22 cellular contexts compared by ENCODE assay signal in genomic region chr10:34262965-34263364, GRCh38.
DNase-seq lines count a peak whose midpoint lies in the region; ATAC-seq and TF ChIP-seq lines count a peak whose summit lies in the region.
"Had no signal": no experiment of that assay in that cellular context is flagged by ENCODE, and none has a peak within 500 bp of the region (broad histone marks: within the 10 kb centered on the region; RNA-seq: fewer than 3 reads in every experiment).

No MANE protein-coding gene starts in this region.

- CTCF ChIA-PET in Caco-2 (lab: Charles Lee), result no interaction called here

- no peaks in the 10 kb centered on the region for H3K9me3 Mint-ChIP-seq in Caco-2 (ENCODE audit: unreplicated experiment)
- H3K9me3 Mint-ChIP-seq in activated naive CD8-positive, alpha-beta T cell treated with anti-CD3 and anti-CD28 coated beads for 36 hours, result no peaks in the 10 kb centered on the region
- H3K9me3 Mint-ChIP-seq: dendritic cell treated with granulocyte-macrophage colony-stimulating factor and Interleukin-4, amounts not matched to agents 40 ng/mL and 50 ng/mL, for 4 days had no signal

- H3K14ac ChIP-seq in mesenchymal stem cell (ENCODE audit: low read length in 2 of 2), result no peak overlapping the region

- H4K91ac ChIP-seq in mesenchymal stem cell (ENCODE audit: low read length), result no peak overlapping the region

- H3K36me3 Mint-ChIP-seq in Caco-2 (ENCODE audit: insufficient read depth, unreplicated experiment), result no peaks in the 10 kb centered on the region
- no peaks in the 10 kb centered on the region for H3K36me3 Mint-ChIP-seq in activated naive CD8-positive, alpha-beta T cell treated with anti-CD3 and anti-CD28 coated beads for 36 hours

- H3K27me3 Mint-ChIP-seq in Caco-2 (ENCODE audit: insufficient read depth, unreplicated experiment), result no peaks in the 10 kb centered on the region
- no peaks in the 10 kb centered on the region for H3K27me3 Mint-ChIP-seq in activated naive CD8-positive, alpha-beta T cell treated with anti-CD3 and anti-CD28 coated beads for 36 hours
- H3K27me3 Mint-ChIP-seq: B cell; dendritic cell treated with granulocyte-macrophage colony-stimulating factor and Interleukin-4, amounts not matched to agents 40 ng/mL and 50 ng/mL, for 4 days had no signal

- H3K9me3 ChIP-seq in Caco-2 (no peaks in the 10 kb centered on the region), mesenchymal stem cell (ENCODE audit: control insufficient read depth, low read length) (peaks cover 5% of the 10 kb centered on the region)
- H3K9me3 ChIP-seq: lower lobe of right lung, upper lobe of left lung had no signal

- no peaks in the 10 kb centered on the region for H3K4me1 ChIP-seq in Caco-2
- no peaks in the 10 kb centered on the region for H3K4me1 ChIP-seq in mesenchymal stem cell (ENCODE audit: control insufficient read depth, insufficient read depth, low read depth, low read length)
- H3K4me1 ChIP-seq: foreskin keratinocyte, lower lobe of right lung, upper lobe of left lung had no signal

- no peak overlapping the region for H2BK15ac ChIP-seq in mesenchymal stem cell (ENCODE audit: low read depth, poor library complexity, severe bottlenecking)

- no peak overlapping the region for H2BK120ac ChIP-seq in mesenchymal stem cell (ENCODE audit: low read depth, low read length)

- H2BK12ac ChIP-seq in mesenchymal stem cell (ENCODE audit: low read length in 2 of 2), result no peak overlapping the region

- no peak overlapping the region for H3K18ac ChIP-seq in mesenchymal stem cell (ENCODE audit: low read depth in 1 of 2, low read length in 2 of 2)

- no peaks in the 10 kb centered on the region for H3K4me1 Mint-ChIP-seq in Caco-2 (ENCODE audit: low read depth, unreplicated experiment)
- no peaks in the 10 kb centered on the region for H3K4me1 Mint-ChIP-seq in activated naive CD8-positive, alpha-beta T cell treated with anti-CD3 and anti-CD28 coated beads for 36 hours
- H3K4me1 Mint-ChIP-seq: B cell had no signal

- no peak overlapping the region for H2AFZ ChIP-seq in mesenchymal stem cell (ENCODE audit: low read depth, low read length)
- H2AFZ ChIP-seq: hepatocyte had no signal

- peaks cover 19% of the 10 kb centered on the region for H3K79me1 ChIP-seq in mesenchymal stem cell (replicated peaks; ENCODE audit: low read length, poor library complexity, severe bottlenecking)

- no peak overlapping the region for H3K27ac ChIP-seq in mesenchymal stem cell (ENCODE audit: low read length, poor library complexity, severe bottlenecking)
- H3K27ac ChIP-seq: foreskin keratinocyte, hepatocyte, HL-60, lower lobe of right lung, upper lobe of left lung had no signal

- H3K27me3 ChIP-seq in Caco-2 (replicated peaks; ENCODE audit: control insufficient read depth, insufficient read depth, low read length) (no peaks in the 10 kb centered on the region), mesenchymal stem cell (ENCODE audit: control insufficient read depth in 1 of 2, insufficient read depth in 1 of 2, low read length in 2 of 2) (no peaks in the 10 kb centered on the region)
- H3K27me3 ChIP-seq: foreskin keratinocyte, hepatocyte had no signal

- H3K4ac ChIP-seq in mesenchymal stem cell (ENCODE audit: low read depth in 1 of 2, low read length in 2 of 2), result no peak overlapping the region

- WGBS in mesenchymal stem cell, result 91% methylated on average over 1 of the region's 1 CpG

- intact Hi-C loops in Caco-2 (cut with micrococcal nuclease; ENCODE audit: unreplicated experiment), result loop anchor here (5.0 kb wide), 1 partner anchor 374 kb away; no protein-coding TSS in a partner anchor
- intact Hi-C loops in Right ventricle myocardium superior (cut with DNase I), result no loop called here

- H3K27ac Mint-ChIP-seq in Caco-2 (ENCODE audit: unreplicated experiment), result no peak overlapping the region
- no peak overlapping the region for H3K27ac Mint-ChIP-seq in activated naive CD8-positive, alpha-beta T cell treated with anti-CD3 and anti-CD28 coated beads for 36 hours
- H3K27ac Mint-ChIP-seq: activated T-cell treated with anti-CD3 and anti-CD28 coated beads, Interleukin-2, amount 50 U/mL, for 24 hours; B cell; dendritic cell treated with granulocyte-macrophage colony-stimulating factor and Interleukin-4, amounts not matched to agents 40 ng/mL and 50 ng/mL, for 4 days had no signal

- no peak overlapping the region for H3K4me3 ChIP-seq in Caco-2 (ENCODE audit: low read depth, low read length)
- no peak overlapping the region for H3K4me3 ChIP-seq in mesenchymal stem cell (ENCODE audit: insufficient read depth in 1 of 2, low read depth in 1 of 2, low read length in 2 of 2)
- H3K4me3 ChIP-seq: hepatocyte, lower lobe of right lung, upper lobe of left lung had no signal

- no peak overlapping the region for H2AK5ac ChIP-seq in mesenchymal stem cell (ENCODE audit: low read length, severe bottlenecking)

- H3K4me2 ChIP-seq in mesenchymal stem cell (ENCODE audit: low read length, poor library complexity, severe bottlenecking), result no peak overlapping the region
- H3K4me2 ChIP-seq: hepatocyte had no signal

- H3K36me3 ChIP-seq in Caco-2 (ENCODE audit: control insufficient read depth, insufficient read depth, low read length) (no peaks in the 10 kb centered on the region), mesenchymal stem cell (ENCODE audit: control insufficient read depth in 1 of 2, insufficient read depth in 2 of 2, low read depth in 1 of 2, low read length in 2 of 2) (peaks cover 0 to 2% of the 10 kb centered on the region in 2 experiments)
- H3K36me3 ChIP-seq: lower lobe of right lung, upper lobe of left lung had no signal

- H3K23ac ChIP-seq in mesenchymal stem cell (ENCODE audit: low read length in 2 of 2), result no peak overlapping the region

- DNase-seq in Caco-2 (peak in 1 of 2 experiments; percentile 21), HT1080 (ENCODE audit: low read depth) (peak; percentile 11), SK-MEL-5 (ENCODE audit: low read depth, low spot score) (peak; percentile 6), mesenchymal stem cell (peak; percentile 40), Right ventricle myocardium superior (no peak), NCI-H446 (lab: John Stamatoyannopoulos, UW) (no peak)
- no peak for DNase-seq in activated naive CD8-positive, alpha-beta T cell treated with anti-CD3 and anti-CD28 coated beads for 36 hours
- DNase-seq: activated CD4-positive, CD25-positive, alpha-beta regulatory T cell treated with anti-CD3 and anti-CD28 coated beads, Interleukin-2, amount 50 U/mL, for 72 hours; activated naive CD4-positive, alpha-beta T cell; activated T-cell treated with anti-CD3 and anti-CD28 coated beads, Interleukin-2, amount 50 U/mL, for 24 hours; foreskin keratinocyte; islet precursor cell; lower lobe of right lung; NCI-H187; retina; stimulated activated CD4-positive, alpha-beta T cell treated with anti-CD3 and anti-CD28 coated beads, Interleukin-12 subunit alpha, Interleukin-12 subunit beta, amount 100 ng/mL, for 4 hours; stimulated activated CD8-positive, alpha-beta memory T cell treated with anti-CD3 and anti-CD28 coated beads, Interleukin-4, amount 100 ng/mL, for 48 hours; upper lobe of left lung had no signal

- TF ChIP-seq CTCF in Caco-2 (IDR thresholded peaks at IDR 0.05; ENCODE audit: insufficient read depth in 1 of 2, low read depth in 1 of 2, low read length in 1 of 2, severe bottlenecking in 1 of 2, unreplicated experiment in 1 of 2), result peak; percentile 16 to 43

- in situ Hi-C loops in SK-MEL-5 (cut with HindIII; ENCODE audit: low pct_unique_long_range_greater_than_20kb, low sequenced_read_pairs), result no loop called here

- ATAC-seq in Right ventricle myocardium superior (ENCODE audit: poor library complexity), result no peak
- ATAC-seq: foreskin keratinocyte, lower lobe of right lung had no signal

- no peak overlapping the region for H3K9ac ChIP-seq in mesenchymal stem cell (ENCODE audit: low read length)

- H2BK5ac ChIP-seq in mesenchymal stem cell (ENCODE audit: low read depth, low read length, poor library complexity, severe bottlenecking), result no peak overlapping the region

- BruUV-seq in Caco-2 (replicated peaks; lab: Mats Ljungman, UMichigan), result no TSS peak

- POLR2A ChIA-PET in Caco-2 (lab: Charles Lee), result no interaction called here

- H3K4me3 Mint-ChIP-seq in Caco-2 (ENCODE audit: unreplicated experiment), result no peak overlapping the region
- no peak overlapping the region for H3K4me3 Mint-ChIP-seq in activated naive CD8-positive, alpha-beta T cell treated with anti-CD3 and anti-CD28 coated beads for 36 hours
- H3K4me3 Mint-ChIP-seq: activated T-cell treated with anti-CD3 and anti-CD28 coated beads, Interleukin-2, amount 50 U/mL, for 24 hours; B cell; dendritic cell treated with granulocyte-macrophage colony-stimulating factor and Interleukin-4, amounts not matched to agents 40 ng/mL and 50 ng/mL, for 4 days had no signal

- no peak overlapping the region for H4K8ac ChIP-seq in mesenchymal stem cell (ENCODE audit: low read length)

Comparison
In these comparisons a context has a peak if more than half of its experiments do, and no peak if none do; other contexts are left out.
1. DNase-seq: peak in HT1080 (single experiment), SK-MEL-5 (single experiment) and mesenchymal stem cell (single experiment); none in Right ventricle myocardium superior (single experiment), activated naive CD8-positive, alpha-beta T cell treated with anti-CD3 and anti-CD28 coated beads for 36 hours (single experiment) and NCI-H446 (0 of 2).